9 cellular contexts compared by ENCODE assay signal in the genomic region with DNA sequence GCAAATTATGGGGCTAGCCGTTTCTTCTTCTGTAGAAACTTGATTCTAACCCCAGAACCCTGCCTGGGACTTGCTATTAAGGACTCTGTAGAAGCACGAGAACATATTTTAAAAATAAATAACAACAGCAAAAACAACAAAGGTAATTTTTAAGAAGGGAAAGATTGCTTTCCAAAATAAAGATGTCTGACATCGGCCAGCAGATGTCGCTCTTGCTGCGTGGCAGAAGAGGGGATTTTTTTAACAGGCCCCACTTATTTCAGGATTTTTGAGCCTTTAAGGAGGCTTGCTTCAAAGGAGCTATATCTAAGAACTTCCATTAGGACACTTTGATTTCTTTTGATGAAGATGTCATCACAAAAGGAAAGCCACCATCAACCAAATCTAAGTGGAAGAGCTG.
DNase-seq lines count a peak whose midpoint lies in the region; ATAC-seq and TF ChIP-seq lines count a peak whose summit lies in the region.
"Had no signal": no experiment of that assay in that cellular context is flagged by ENCODE, and none has a peak within 500 bp of the region (broad histone marks: within the 10 kb centered on the region; RNA-seq: fewer than 3 reads in every experiment).

No MANE protein-coding gene starts in this region.

- no peak for ATAC-seq in sciatic nerve
- no peak for ATAC-seq in GM19324 (IDR thresholded peaks at IDR 0.05; ENCODE audit: low FRiP score, unreplicated experiment)
- no peak for ATAC-seq in GM21423 (IDR thresholded peaks at IDR 0.05; ENCODE audit: unreplicated experiment)

- DNase-seq in BE2C (peak; percentile 43), HAP-1 (ENCODE audit: low spot score in 2 of 2) (peak; percentile 69 to 76), RKO (ENCODE audit: low spot score) (peak; percentile 65), glomerular endothelial cell (ENCODE audit: extremely low read depth, low read depth, low spot score) (peak; percentile 12), sciatic nerve (ENCODE audit: low spot score) (peak; percentile 73)
- peak; percentile 9 for DNase-seq in activated effector memory CD4-positive, alpha-beta T cell treated with Interleukin-2 at 50 U/mL for 16 hours

- in situ Hi-C loops in HAP-1 (cut with MboI; ENCODE audit: low sequenced_read_pairs), result loop anchor here (5.0 kb wide), 1 partner anchor 526 kb away; no protein-coding TSS in a partner anchor

- H3K4me3 ChIP-seq in BE2C (ENCODE audit: low read depth, low read length), result no peak overlapping the region
- H3K4me3 ChIP-seq in HAP-1, result no peak overlapping the region
- H3K4me3 ChIP-seq: skin epidermis had no signal

- H3K4me1 ChIP-seq in BE2C, result no peaks in the 10 kb centered on the region
- H3K4me1 ChIP-seq in HAP-1, result no peaks in the 10 kb centered on the region

- no peaks in the 10 kb centered on the region for H3K36me3 ChIP-seq in BE2C
- no peaks in the 10 kb centered on the region for H3K36me3 ChIP-seq in HAP-1 (replicated peaks)

- no peaks in the 10 kb centered on the region for H3K9me3 ChIP-seq in BE2C
- no peaks in the 10 kb centered on the region for H3K9me3 ChIP-seq in HAP-1

- TF ChIP-seq CTCF in BE2C (IDR thresholded peaks at IDR 0.05; ENCODE audit: low read depth, low read length), result peak; percentile 65

- H3K27me3 ChIP-seq in BE2C (no peaks in the 10 kb centered on the region), HAP-1 (ENCODE audit: low read depth) (no peaks in the 10 kb centered on the region)

- intact Hi-C loops in sciatic nerve (cut with DNase I), result loop anchor here (5.0 kb wide), 1 partner anchor 526 kb away; no protein-coding TSS in a partner anchor

Comparison
In these comparisons a context has a peak if more than half of its experiments do, and no peak if none do; other contexts are left out.
1. DNase-seq: peak in every context shown above with its lines; median percentile 73 in sciatic nerve; 72 in HAP-1; 65 in RKO; 43 in BE2C; 12 in glomerular endothelial cell; 9 in activated effector memory CD4-positive, alpha-beta T cell treated with Interleukin-2 at 50 U/mL for 16 hours.